ENCODE assay signal across 23 cellular contexts in genomic region chr22:25739659-25740344, GRCh38. TPM values are rescaled to one million over a fixed set of nuclear protein-coding genes. Genes with fewer than 3 reads are reported as not detected.
DNase-seq lines count a peak whose midpoint lies in the region; ATAC-seq, FAIRE-seq and TF ChIP-seq lines count a peak whose summit lies in the region.
"Had no signal": no experiment of that assay in that cellular context is flagged by ENCODE, and none has a peak within 500 bp of the region (broad histone marks: within the 10 kb centered on the region; RNA-seq: fewer than 3 reads in every experiment).

No MANE protein-coding gene starts in this region.

- ATAC-seq in DND-41 (ENCODE audit: insufficient read depth, low read depth) (no peak), GM18873 (IDR thresholded peaks at IDR 0.05; ENCODE audit: low FRiP score, unreplicated experiment) (no peak)
- ATAC-seq: HepG2, Panc1 had no signal

- H3K4me3 ChIP-seq in DND-41 (ENCODE audit: low read depth in 1 of 2, low read length in 2 of 2) (no peak overlapping the region), bronchial epithelial cell (ENCODE audit: low read depth, low read length) (no peak overlapping the region)
- H3K4me3 ChIP-seq: HAP-1 had no signal

- no peak overlapping the region for H3K4me2 ChIP-seq in DND-41 (ENCODE audit: insufficient read depth, low read length)

- H3K27ac ChIP-seq in DND-41 (ENCODE audit: low read length) (peak overlapping the region; percentile 2; the same call in 1 of the 2 replicates), KOPT-K1 (ENCODE audit: low read depth, low read length, poor library complexity, severe bottlenecking) (peak overlapping the region; percentile 99)
- H3K27ac ChIP-seq: HL-60 had no signal

- H3K9me3 ChIP-seq in DND-41 (ENCODE audit: insufficient read depth, low read length, severe bottlenecking): peaks cover 48% of the 10 kb centered on the region
- H3K9me3 ChIP-seq in KOPT-K1 (ENCODE audit: insufficient read depth, low read length, poor library complexity, severe bottlenecking): peaks cover 20% of the 10 kb centered on the region
- H3K9me3 ChIP-seq: Caco-2, HAP-1 had no signal

- H3K4me1 ChIP-seq in DND-41 (ENCODE audit: insufficient read depth, low read length): peaks cover 30% of the 10 kb centered on the region
- H3K4me1 ChIP-seq: Caco-2, HAP-1 had no signal

- H4K20me1 ChIP-seq in DND-41 (ENCODE audit: insufficient read depth, low read length): no peaks in the 10 kb centered on the region

- no peak overlapping the region for H2AFZ ChIP-seq in DND-41 (ENCODE audit: low read depth, low read length)

- TF ChIP-seq CTCF in DND-41 (IDR thresholded peaks at IDR 0.05; ENCODE audit: borderline replicate concordance, extremely low read depth, low read length, poor library complexity, severe bottlenecking): no peak
- no peak for TF ChIP-seq CTCF in bronchial epithelial cell (IDR thresholded peaks at IDR 0.05; ENCODE audit: insufficient read depth, low read length, severe bottlenecking)

- peak; percentile 50 for FAIRE-seq in bronchial epithelial cell (lab: Jason Lieb, UNC)
- FAIRE-seq: GM12891, HepG2 had no signal

- H3K27me3 ChIP-seq in DND-41 (ENCODE audit: insufficient read depth, low read length, poor library complexity) (no peaks in the 10 kb centered on the region), bronchial epithelial cell (ENCODE audit: control insufficient read depth, insufficient read depth, low read length) (peaks cover 1% of the 10 kb centered on the region)

- H3K36me3 ChIP-seq in DND-41 (ENCODE audit: insufficient read depth, low read length) (peaks cover 10% of the 10 kb centered on the region; the same call in 1 of the 2 replicates), KOPT-K1 (ENCODE audit: insufficient read depth, low read length) (peaks cover 20% of the 10 kb centered on the region; the same call in 1 of the 2 replicates), bronchial epithelial cell (ENCODE audit: control insufficient read depth, insufficient read depth, low read length) (no peaks in the 10 kb centered on the region)
- H3K36me3 ChIP-seq: HAP-1 had no signal

- peak; percentile 47 for DNase-seq in activated CD8-positive, alpha-beta memory T cell treated with anti-CD3 and anti-CD28 coated beads, Interleukin-2, amount 50 U/mL, for 48 hours
- DNase-seq in activated CD8-positive, alpha-beta memory T cell treated with anti-CD3 and anti-CD28 coated beads for 24 hours: no peak
- DNase-seq in DND-41: no peak
- DNase-seq in bronchial epithelial cell (ENCODE audit: low read depth): no peak
- no peak for DNase-seq in NCI-H1436 treated with DMSO at 0.1 percent for 48 hours (lab: John Stamatoyannopoulos, UW)
- DNase-seq: Caco-2; CD4-positive, alpha-beta T cell; KBM-7; NCI-H1092; NCI-H146; NCI-H2029 treated with DMSO at 0.1 percent for 48 hours; NCI-H345; NCI-H524 treated with DMSO at 0.1 percent for 48 hours; NCI-H82 had no signal

- no peaks in the 10 kb centered on the region for H3K79me2 ChIP-seq in DND-41 (ENCODE audit: insufficient read depth, low read length)

- H3K9ac ChIP-seq in DND-41 (ENCODE audit: low read depth, low read length): no peak overlapping the region

RNA-seq across cellular contexts. Expression of gene MYO18B, which starts 2.2 kb away (rescaled TPM):
- not detected in 2 replicates for total RNA-seq in bronchial epithelial cell
- total RNA-seq: G401, HepG2, HT-29 had no signal
